In genomic region chr17:42135664-42136653, GRCh38 we compare ENCODE assay signal across 8 cellular contexts. TPM values are rescaled to one million over a fixed set of nuclear protein-coding genes. Genes with fewer than 3 reads are reported as not detected.
DNase-seq lines count a peak whose midpoint lies in the region; ATAC-seq and TF ChIP-seq lines count a peak whose summit lies in the region.

No MANE protein-coding gene starts in this region.

- peak in 2 of 4 donors; percentile 75 to 97 for TF ChIP-seq EP300 in upper lobe of left lung (IDR thresholded peaks at IDR 0.05)

- H3F3A ChIP-seq in DOHH2 (ENCODE audit: control insufficient read depth, insufficient read depth): peaks cover 24% of the 10 kb centered on the region

- 27 to 34% methylated on average over 15 of the region's 15 CpGs for WGBS in upper lobe of left lung, 2 donors

- H3K4me3 Mint-ChIP-seq in brain: peak overlapping the region in 1 of 5 experiments; percentile 15

- DNase-seq in NCI-H2196 (lab: John Stamatoyannopoulos, UW; ENCODE audit: unreplicated experiment) (peak; percentile 53), left colon (peak; percentile 87 to 93), upper lobe of left lung (peak in 1 of 2 donors; percentile 96), UCSD-AML1 (lab: John Stamatoyannopoulos, UW; ENCODE audit: unreplicated experiment) (no peak)

- peak overlapping the region; percentile 29 for H3K27ac ChIP-seq in DOHH2 (ENCODE audit: low read depth, low read length)
- H3K27ac ChIP-seq in upper lobe of left lung: peak overlapping the region; percentile 74 to 91 (median 82)

- no peaks in the 10 kb centered on the region for H3K9me3 Mint-ChIP-seq in brain

- ATAC-seq in left colon (peak; percentile 84), upper lobe of left lung (ENCODE audit: low FRiP score in 2 of 2) (peak; percentile 79 to 92), GM18868 (IDR thresholded peaks at IDR 0.05; ENCODE audit: unreplicated experiment) (no peak), HG03135 (IDR thresholded peaks at IDR 0.05; ENCODE audit: unreplicated experiment) (no peak)

- H3K4me1 ChIP-seq in DOHH2 (ENCODE audit: control insufficient read depth, low read length) (peaks cover 73% of the 10 kb centered on the region), upper lobe of left lung (peaks cover 78 to 88% (median 85%) of the 10 kb centered on the region in 4 donors)

- H3K9me2 ChIP-seq in DOHH2 (replicated peaks; ENCODE audit: control insufficient read depth, low read length): no peaks in the 10 kb centered on the region

- H3K36me3 Mint-ChIP-seq in brain: peaks cover 10% of the 10 kb centered on the region

- H4K20me1 ChIP-seq in DOHH2 (ENCODE audit: control insufficient read depth, insufficient read depth, low read depth, low read length): peaks cover 28% of the 10 kb centered on the region

- H3K9me3 ChIP-seq in DOHH2 (ENCODE audit: control insufficient read depth, insufficient read depth, low read length): no peaks in the 10 kb centered on the region
- H3K9me3 ChIP-seq in upper lobe of left lung: no peaks in the 10 kb centered on the region

- intact Hi-C loops in left colon (cut with DNase I, micrococcal nuclease): no loop called here

- TF ChIP-seq CTCF in DOHH2 (IDR thresholded peaks at IDR 0.05; ENCODE audit: low read depth, low read length, poor library complexity, severe bottlenecking): no peak
- TF ChIP-seq CTCF in brain (conservative IDR thresholded peaks at IDR 0.05): no peak
- TF ChIP-seq CTCF in upper lobe of left lung (IDR thresholded peaks at IDR 0.05): no peak

- peak overlapping the region; percentile 56 for H3K4me2 ChIP-seq in DOHH2 (ENCODE audit: low read length)

- H3K4me3 ChIP-seq in DOHH2 (ENCODE audit: low read length): peak overlapping the region; percentile 30
- H3K4me3 ChIP-seq in upper lobe of left lung: peak overlapping the region in 3 of 4 donors; percentile 8 to 31 (median 24)

- H3K36me3 ChIP-seq in DOHH2 (ENCODE audit: control insufficient read depth, low read length): peaks cover 45% of the 10 kb centered on the region
- H3K36me3 ChIP-seq in upper lobe of left lung: peaks cover 0 to 3% (median 0%) of the 10 kb centered on the region in 4 donors

- no peaks in the 10 kb centered on the region for H3K27me3 Mint-ChIP-seq in brain

- H3K27ac Mint-ChIP-seq in brain: peak overlapping the region in 3 of 5 experiments; percentile 45 to 77 (median 61)

- no peaks in the 10 kb centered on the region for H3K27me3 ChIP-seq in DOHH2 (ENCODE audit: control insufficient read depth, low read length)
- H3K27me3 ChIP-seq in upper lobe of left lung: no peaks in the 10 kb centered on the region

- peaks cover 91% of the 10 kb centered on the region for H3K79me2 ChIP-seq in DOHH2 (ENCODE audit: control insufficient read depth, low read length)

- peak in 1 of 4 donors; percentile 46 for TF ChIP-seq POLR2A in upper lobe of left lung (IDR thresholded peaks at IDR 0.05)

- H3K4me1 Mint-ChIP-seq in brain: peaks cover 51% of the 10 kb centered on the region

RNA-seq across cellular contexts. Expression of gene HSPB9, which starts 13.4 kb away (rescaled TPM):
- 0.54 TPM for polyA plus RNA-seq in brain (ENCODE audit: insufficient read depth, low read depth, low replicate concordance)
- total RNA-seq in left colon: not detected
- 1 to 10 TPM in 1 of 6 donors, under 1 TPM in 1, not detected in 4; 0.15 to 1.0 TPM for total RNA-seq in upper lobe of left lung

RNA-seq across cellular contexts. Expression of gene KAT2A, which starts 14.8 kb away (rescaled TPM):
- 19.4 TPM for polyA plus RNA-seq in brain (ENCODE audit: insufficient read depth, low read depth, low replicate concordance)
- total RNA-seq in left colon (10 to 100 TPM; 23.6 TPM), upper lobe of left lung (100 to 1,000 TPM in 1 of 6 donors, 10 to 100 TPM in 5; 17.0 to 116 (median 32.5) TPM)

RNA-seq across cellular contexts. Expression of gene RAB5C, which starts 18.8 kb away (rescaled TPM):
- polyA plus RNA-seq in brain (ENCODE audit: insufficient read depth, low read depth, low replicate concordance): 255 TPM
- total RNA-seq in left colon (100 to 1,000 TPM; 166 TPM), upper lobe of left lung (100 to 1,000 TPM in 3 of 6 donors, 10 to 100 TPM in 3; 57.6 to 183 (median 133) TPM)

RNA-seq across cellular contexts. Expression of gene DHX58, which starts 23.4 kb away (rescaled TPM):
- polyA plus RNA-seq in brain (ENCODE audit: insufficient read depth, low read depth, low replicate concordance): 4.2 TPM
- total RNA-seq in left colon: 10 to 100 TPM; 10.8 to 12.3 TPM
- total RNA-seq in upper lobe of left lung: 10 to 100 TPM; 15.8 to 56.6 (median 32.6) TPM

RNA-seq across cellular contexts. Expression of gene ZNF385C, which starts 37.7 kb away (rescaled TPM):
- 0.48 TPM for polyA plus RNA-seq in brain (ENCODE audit: insufficient read depth, low read depth, low replicate concordance)
- total RNA-seq in left colon: under 1 TPM; 0.34 to 0.40 TPM
- total RNA-seq in upper lobe of left lung: 1 to 10 TPM in 2 of 6 donors, under 1 TPM in 4; 0.30 to 2.1 (median 0.44) TPM

Comparison
In these comparisons a context has a peak if more than half of its experiments do, and no peak if none do; other contexts are left out.
1. ATAC-seq: peak in left colon (single experiment) and upper lobe of left lung (2 of 2); none in GM18868 (single experiment) and HG03135 (single experiment).